ENCODE assay signal across 17 cellular contexts in the genomic region with DNA sequence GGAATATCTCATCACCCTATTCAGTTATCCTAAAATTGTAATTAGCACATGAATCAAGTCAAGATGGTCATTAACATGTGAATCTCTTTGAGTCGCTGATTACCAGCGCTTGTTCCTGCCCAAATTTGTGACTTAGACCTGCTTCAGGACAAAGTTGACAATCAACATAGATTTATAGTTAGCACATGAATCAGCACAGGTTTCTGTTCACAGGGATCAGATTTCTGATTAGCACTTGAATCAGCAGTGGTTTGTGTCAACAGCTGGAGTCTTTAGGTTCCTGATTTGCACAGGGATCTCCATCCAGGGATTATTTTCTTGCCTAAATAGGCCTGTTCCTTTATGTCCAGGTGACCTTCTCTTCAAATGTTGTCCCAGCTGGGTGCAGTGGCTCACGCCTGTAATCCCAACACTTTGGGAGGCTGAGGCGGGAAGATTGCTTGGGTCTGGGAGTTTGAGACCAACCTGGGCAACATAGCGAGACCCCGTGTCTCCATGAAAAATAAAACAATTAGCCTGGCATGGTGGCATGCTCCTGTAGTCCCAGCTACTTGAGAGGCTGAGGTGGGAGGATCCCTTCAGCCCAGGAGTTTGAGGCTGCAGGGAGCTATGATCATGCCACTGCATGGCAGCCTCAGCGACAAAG. TPM values are rescaled to one million over a fixed set of nuclear protein-coding genes. Genes with fewer than 3 reads are reported as not detected.
DNase-seq lines count a peak whose midpoint lies in the region; ATAC-seq and TF ChIP-seq lines count a peak whose summit lies in the region.
"Had no signal": no experiment of that assay in that cellular context is flagged by ENCODE, and none has a peak within 500 bp of the region (broad histone marks: within the 10 kb centered on the region; RNA-seq: fewer than 3 reads in every experiment).

No MANE protein-coding gene starts in this region.

- H3K79me2 ChIP-seq in GM23338 (replicated peaks; ENCODE audit: insufficient read depth), result peaks cover 6% of the 10 kb centered on the region; the same call in 1 of the 2 replicates
- peaks cover 10% of the 10 kb centered on the region; the same call in 1 of the 2 replicates for H3K79me2 ChIP-seq in OCI-LY3 (ENCODE audit: low read length)

- H3K27ac ChIP-seq in CD4-positive, CD25-positive, alpha-beta regulatory T cell (ENCODE audit: insufficient read depth, low read length, poor library complexity, severe bottlenecking), result peak overlapping the region; percentile 84
- H3K27ac ChIP-seq in GM23338 (ENCODE audit: low read depth), result peak overlapping the region; percentile 86
- H3K27ac ChIP-seq in OCI-LY3 (ENCODE audit: low read length), result no peak overlapping the region
- peak overlapping the region; percentile 73 for H3K27ac ChIP-seq in iPS-20b (ENCODE audit: low read length)

- H3K4me3 ChIP-seq in CD4-positive, CD25-positive, alpha-beta regulatory T cell (ENCODE audit: low read depth, low read length), result no peak overlapping the region
- H3K4me3 ChIP-seq in GM23338 (peak overlapping the region; percentile 38), OCI-LY3 (ENCODE audit: low read length) (peak overlapping the region; percentile 68; the same call in 1 of the 2 replicates), iPS-20b (ENCODE audit: low read length) (peak overlapping the region; percentile 56)
- H3K4me3 ChIP-seq: ovary had no signal

- H2AFZ ChIP-seq in GM23338 (no peak overlapping the region), OCI-LY3 (ENCODE audit: low read depth, low read length) (peak overlapping the region; percentile 88; the same call in 1 of the 2 replicates)

- H3K27me3 ChIP-seq in CD4-positive, CD25-positive, alpha-beta regulatory T cell (ENCODE audit: control insufficient read depth, insufficient read depth, low read length), result no peaks in the 10 kb centered on the region
- H3K27me3 ChIP-seq in GM23338 (ENCODE audit: insufficient read depth), result peaks cover 6% of the 10 kb centered on the region
- H3K27me3 ChIP-seq in OCI-LY3 (ENCODE audit: low read depth, low read length), result no peaks in the 10 kb centered on the region
- H3K27me3 ChIP-seq in iPS-20b (ENCODE audit: insufficient read depth, low read length), result no peaks in the 10 kb centered on the region
- H3K27me3 ChIP-seq: ovary had no signal

- peak overlapping the region; percentile 31; the same call in 1 of the 2 replicates for H3K9ac ChIP-seq in OCI-LY3 (ENCODE audit: low read length)
- peak overlapping the region; percentile 62 for H3K9ac ChIP-seq in iPS-20b (ENCODE audit: low read depth, low read length)

- peaks cover 3% of the 10 kb centered on the region; the same call in 1 of the 2 replicates for H3K9me2 ChIP-seq in GM23338 (ENCODE audit: insufficient read depth)

- H3K27ac Mint-ChIP-seq in CD4-positive, CD25-positive, alpha-beta regulatory T cell, result peak overlapping the region in 1 of 3 donors; percentile 90
- peak overlapping the region; percentile 94 for H3K27ac Mint-ChIP-seq in GM23338
- H3K27ac Mint-ChIP-seq: activated CD4-positive, alpha-beta T cell treated with anti-CD3 and anti-CD28 coated beads for 36 hours; T-helper 17 cell had no signal

- peak overlapping the region in 2 of 4 donors; percentile 46 to 65 for H3K4me3 Mint-ChIP-seq in CD4-positive, CD25-positive, alpha-beta regulatory T cell
- H3K4me3 Mint-ChIP-seq in GM23338, result peak overlapping the region; percentile 65
- no peak overlapping the region for H3K4me3 Mint-ChIP-seq in activated T-cell treated with anti-CD3 and anti-CD28 coated beads, Interleukin-2, amount 50 U/mL, for 4 hours

- H3K9me3 Mint-ChIP-seq in CD4-positive, CD25-positive, alpha-beta regulatory T cell, result no peaks in the 10 kb centered on the region
- H3K9me3 Mint-ChIP-seq in GM23338, result no peaks in the 10 kb centered on the region
- no peaks in the 10 kb centered on the region for H3K9me3 Mint-ChIP-seq in activated T-cell treated with anti-CD3 and anti-CD28 coated beads, Interleukin-2, amount 50 U/mL, for 4 hours

- H3K4me1 ChIP-seq in CD4-positive, CD25-positive, alpha-beta regulatory T cell (ENCODE audit: control insufficient read depth, insufficient read depth, low read length, poor library complexity, severe bottlenecking), result peaks cover 46% of the 10 kb centered on the region
- peaks cover 21% of the 10 kb centered on the region; the same call in 1 of the 2 replicates for H3K4me1 ChIP-seq in GM23338 (ENCODE audit: insufficient read depth)
- peaks cover 30% of the 10 kb centered on the region for H3K4me1 ChIP-seq in OCI-LY3 (ENCODE audit: low read length)
- H3K4me1 ChIP-seq in iPS-20b (ENCODE audit: insufficient read depth, low read length), result peaks cover 18% of the 10 kb centered on the region; the same call in 1 of the 2 replicates

- H3F3A ChIP-seq in GM23338 (replicated peaks; ENCODE audit: low read depth), result peaks cover 13% of the 10 kb centered on the region

- TF ChIP-seq CTCF in GM23338 (conservative IDR thresholded peaks at IDR 0.05; ENCODE audit: low read depth in 2 of 2), result no peak
- no peak for TF ChIP-seq CTCF in OCI-LY3 (IDR thresholded peaks at IDR 0.05; ENCODE audit: low read depth, low read length)

- H3K9me3 ChIP-seq in CD4-positive, CD25-positive, alpha-beta regulatory T cell (ENCODE audit: control insufficient read depth in 2 of 2, low read length in 2 of 2), result no peaks in the 10 kb centered on the region
- H3K9me3 ChIP-seq in OCI-LY3 (ENCODE audit: insufficient read depth, low read length) (no peaks in the 10 kb centered on the region), iPS-20b (ENCODE audit: insufficient read depth, low read depth, low read length) (no peaks in the 10 kb centered on the region)
- H3K9me3 ChIP-seq: ovary had no signal

- no peaks in the 10 kb centered on the region for H3K36me3 ChIP-seq in CD4-positive, CD25-positive, alpha-beta regulatory T cell (ENCODE audit: control insufficient read depth, insufficient read depth, low read length)
- H3K36me3 ChIP-seq in GM23338 (ENCODE audit: insufficient read depth) (no peaks in the 10 kb centered on the region), OCI-LY3 (replicated peaks; ENCODE audit: low read depth, low read length) (no peaks in the 10 kb centered on the region), iPS-20b (ENCODE audit: insufficient read depth, low read depth, low read length) (no peaks in the 10 kb centered on the region)
- H3K36me3 ChIP-seq: ovary had no signal

- no peaks in the 10 kb centered on the region for H3K36me3 Mint-ChIP-seq in CD4-positive, CD25-positive, alpha-beta regulatory T cell
- no peaks in the 10 kb centered on the region; the same call in 2 of the 3 replicates for H3K36me3 Mint-ChIP-seq in GM23338 (ENCODE audit: low read depth)
- H3K36me3 Mint-ChIP-seq in activated T-cell treated with anti-CD3 and anti-CD28 coated beads, Interleukin-2, amount 50 U/mL, for 4 hours (ENCODE audit: insufficient read depth), result no peaks in the 10 kb centered on the region

- peaks cover 7 to 58% (median 23%) of the 10 kb centered on the region in 4 donors for H3K4me1 Mint-ChIP-seq in CD4-positive, CD25-positive, alpha-beta regulatory T cell
- peaks cover 22% of the 10 kb centered on the region for H3K4me1 Mint-ChIP-seq in GM23338
- peaks cover 31% of the 10 kb centered on the region for H3K4me1 Mint-ChIP-seq in activated T-cell treated with anti-CD3 and anti-CD28 coated beads, Interleukin-2, amount 50 U/mL, for 4 hours (ENCODE audit: low read depth)

- H3K4me2 ChIP-seq in GM23338 (peak overlapping the region; percentile 56), OCI-LY3 (ENCODE audit: low read length) (peak overlapping the region; percentile 72)

- H4K20me1 ChIP-seq in GM23338 (replicated peaks; ENCODE audit: insufficient read depth) (no peaks in the 10 kb centered on the region), OCI-LY3 (ENCODE audit: insufficient read depth, low read length) (no peaks in the 10 kb centered on the region)

- DNase-seq in CD4-positive, CD25-positive, alpha-beta regulatory T cell, result no peak
- DNase-seq in GM23338 (ENCODE audit: low spot score) (peak; percentile 68), head of caudate nucleus (no peak), LoVo (ENCODE audit: low spot score) (no peak)
- no peak for DNase-seq in effector CD8-positive, alpha-beta T cell (lab: John Stamatoyannopoulos, UW)
- DNase-seq in activated T-cell treated with anti-CD3 and anti-CD28 coated beads, Interleukin-2, amount 50 U/mL, for 4 hours, result no peak
- DNase-seq: foreskin melanocyte; KBM-7; NCI-H1436 treated with DMSO at 0.1 percent for 48 hours; stimulated activated naive B cell treated with anti-CD40 and anti-IgM and Interleukin-4, amounts not matched to agents 10 μg/mL and 1 μg/mL and 100 μg/mL, for 72 hours had no signal

- ATAC-seq in CD4-positive, CD25-positive, alpha-beta regulatory T cell (ENCODE audit: low read depth in 2 of 2), result no peak
- no peak for ATAC-seq in GM23338
- ATAC-seq in activated T-cell treated with anti-CD3 and anti-CD28 coated beads, Interleukin-2, amount 50 U/mL, for 4 hours, result no peak

- intact Hi-C loops in head of caudate nucleus (cut with DNase I), result loop anchor here (10.0 kb wide), 1 partner anchor 188 kb away; the partner anchor contains the start of genes IGFLR1, LIN37, PSENEN and U2AF1L4

- H3K27me3 Mint-ChIP-seq in CD4-positive, CD25-positive, alpha-beta regulatory T cell, result peaks cover 7% of the 10 kb centered on the region
- peaks cover 20% of the 10 kb centered on the region for H3K27me3 Mint-ChIP-seq in GM23338 (ENCODE audit: insufficient read depth, low read depth, poor library complexity)
- H3K27me3 Mint-ChIP-seq in activated T-cell treated with anti-CD3 and anti-CD28 coated beads, Interleukin-2, amount 50 U/mL, for 4 hours (ENCODE audit: low read depth), result no peaks in the 10 kb centered on the region
- H3K27me3 Mint-ChIP-seq: activated CD4-positive, alpha-beta T cell treated with anti-CD3 and anti-CD28 coated beads for 36 hours; T-helper 17 cell had no signal

RNA-seq across cellular contexts. Expression of gene LRFN3, which starts 3.8 kb away (rescaled TPM):
- 7.7 TPM for total RNA-seq in CD4-positive, CD25-positive, alpha-beta regulatory T cell
- 1 to 10 TPM in 1 of 4 donors, under 1 TPM in 3; 0.63 to 1.4 (median 0.84) TPM for polyA plus RNA-seq in CD4-positive, CD25-positive, alpha-beta regulatory T cell
- 15.1 and 18.2 TPM in 2 replicates for total RNA-seq in GM23338 (2014; rRNA removed; shearing (Covaris generic))
- polyA plus RNA-seq in GM23338 (2016; fragmentation: Nextera tagmentation; extraction: Ambion mirVana), result 5.8 and 6.0 TPM in 2 replicates
- total RNA-seq in activated T-cell treated with anti-CD3 and anti-CD28 coated beads, Interleukin-2, amount 50 U/mL, for 4 hours, result 10 to 100 TPM; 14.1 to 15.3 (median 14.4) TPM

RNA-seq across cellular contexts. Expression of gene TYROBP, which starts 24.3 kb away (rescaled TPM):
- total RNA-seq in CD4-positive, CD25-positive, alpha-beta regulatory T cell, result not detected
- 1 to 10 TPM in 3 of 4 donors, under 1 TPM in 1; 0.49 to 6.9 (median 2.1) TPM for polyA plus RNA-seq in CD4-positive, CD25-positive, alpha-beta regulatory T cell
- total RNA-seq in GM23338 (2014; rRNA removed; shearing (Covaris generic)), result not detected in 2 replicates
- polyA plus RNA-seq in GM23338 (2016; fragmentation: Nextera tagmentation; extraction: Ambion mirVana), result 0.99 TPM in 1 of 2 replicates, not detected in the other
- total RNA-seq in activated T-cell treated with anti-CD3 and anti-CD28 coated beads, Interleukin-2, amount 50 U/mL, for 4 hours, result under 1 TPM in 2 of 3 donors, not detected in 1; 0.52 to 0.69 TPM
- total RNA-seq: activated CD4-positive, alpha-beta T cell treated with anti-CD3 and anti-CD28 coated beads for 36 hours had no signal
- polyA plus RNA-seq: keratinocyte had no signal

RNA-seq across cellular contexts. Expression of gene HCST, which starts 30.1 kb away (rescaled TPM):
- total RNA-seq in CD4-positive, CD25-positive, alpha-beta regulatory T cell, result 104 TPM
- polyA plus RNA-seq in CD4-positive, CD25-positive, alpha-beta regulatory T cell, result 100 to 1,000 TPM; 640 to 863 (median 760) TPM
- total RNA-seq in GM23338 (2014; rRNA removed; shearing (Covaris generic)), result not detected in 2 replicates
- 2.1 and 6.7 TPM in 2 replicates for polyA plus RNA-seq in GM23338 (2016; fragmentation: Nextera tagmentation; extraction: Ambion mirVana)
- total RNA-seq in activated T-cell treated with anti-CD3 and anti-CD28 coated beads, Interleukin-2, amount 50 U/mL, for 4 hours, result 10 to 100 TPM; 22.6 to 37.1 (median 24.0) TPM
- total RNA-seq: cerebellum had no signal

RNA-seq across cellular contexts. Expression of gene NFKBID, which starts 32.1 kb away (rescaled TPM):
- total RNA-seq in CD4-positive, CD25-positive, alpha-beta regulatory T cell, result 120 TPM
- 1 to 10 TPM; 2.7 to 4.2 (median 3.6) TPM for polyA plus RNA-seq in CD4-positive, CD25-positive, alpha-beta regulatory T cell
- total RNA-seq in GM23338 (2014; rRNA removed; shearing (Covaris generic)), result 8.7 and 15.7 TPM in 2 replicates
- 10.5 and 12.1 TPM in 2 replicates for polyA plus RNA-seq in GM23338 (2016; fragmentation: Nextera tagmentation; extraction: Ambion mirVana)
- total RNA-seq in activated T-cell treated with anti-CD3 and anti-CD28 coated beads, Interleukin-2, amount 50 U/mL, for 4 hours, result 100 to 1,000 TPM; 138 to 149 (median 142) TPM

Comparison
In these comparisons a context has a peak if more than half of its experiments do, and no peak if none do; other contexts are left out.
1. RNA of gene HCST, which starts 30.1 kb away (total RNA-seq): 104 TPM in CD4-positive, CD25-positive, alpha-beta regulatory T cell (single experiment) and 22.6 to 37.1 TPM in activated T-cell treated with anti-CD3 and anti-CD28 coated beads, Interleukin-2, amount 50 U/mL, for 4 hours; not detected in GM23338; every median in the first group is over 10 times any median in the second.